Comparison of ENCODE assay signal across 10 cellular contexts in the genomic region with DNA sequence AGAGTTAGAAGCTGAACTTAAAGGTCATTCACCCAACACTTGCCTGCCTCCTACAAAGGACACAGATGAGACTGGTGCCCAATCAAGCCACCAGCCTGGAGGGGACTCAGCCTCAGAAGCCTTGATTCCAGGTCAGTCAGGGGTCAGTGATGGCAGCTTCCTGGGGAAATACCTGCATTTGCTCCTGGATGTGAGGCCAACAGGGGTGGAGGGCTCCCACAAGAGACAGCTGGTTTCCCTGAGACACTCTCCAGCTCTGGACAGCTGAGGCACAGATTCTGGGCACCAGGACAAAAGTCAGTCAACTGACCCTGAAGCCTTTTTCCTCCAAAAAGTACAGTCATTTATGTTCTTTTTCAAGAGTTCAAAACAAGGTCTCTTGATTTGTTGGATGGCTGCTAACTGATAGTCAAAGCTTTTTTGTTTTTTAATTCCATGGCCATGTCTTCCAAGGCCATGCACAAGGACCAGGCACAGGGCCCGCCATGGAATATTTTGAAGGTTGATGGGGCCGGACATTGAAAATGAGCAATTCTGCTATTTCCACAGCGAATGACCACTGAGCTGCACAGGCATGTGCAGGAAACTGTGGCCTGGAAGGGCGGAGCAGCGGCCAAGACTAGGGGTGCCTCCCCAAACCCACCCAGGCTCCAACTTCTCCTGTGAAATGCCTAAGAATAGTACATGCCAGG. TPM values are rescaled to one million over a fixed set of nuclear protein-coding genes. Genes with fewer than 3 reads are reported as not detected.
DNase-seq lines count a peak whose midpoint lies in the region; ATAC-seq, FAIRE-seq and TF ChIP-seq lines count a peak whose summit lies in the region.
"Had no signal": no experiment of that assay in that cellular context is flagged by ENCODE, and none has a peak within 500 bp of the region (broad histone marks: within the 10 kb centered on the region; RNA-seq: fewer than 3 reads in every experiment).

No MANE protein-coding gene starts in this region.

- H3K4ac ChIP-seq in H9 (ENCODE audit: low read depth, low read length), result no peak overlapping the region

- POLR2A ChIA-PET in A673 (lab: Charles Lee; ENCODE audit: low non-redundant PET), result no interaction called here
- POLR2A ChIA-PET in naive thymus-derived CD4-positive, alpha-beta T cell (lab: Charles Lee), result no interaction called here

- no peak overlapping the region for H3K14ac ChIP-seq in H9 (ENCODE audit: insufficient read depth, low read length)

- no peak overlapping the region for H3K18ac ChIP-seq in H9 (ENCODE audit: insufficient read length, low read depth, low read length)

- TSS peak; percentile 24 for BruUV-seq in A673 (replicated peaks; lab: Mats Ljungman, UMichigan)

- H2BK12ac ChIP-seq in H9 (ENCODE audit: insufficient read length, low read depth, low read length), result no peak overlapping the region

- peaks cover 41 to 43% of the 10 kb centered on the region in 2 experiments for H3K4me1 Mint-ChIP-seq in H9
- H3K4me1 Mint-ChIP-seq in naive thymus-derived CD4-positive, alpha-beta T cell, result peaks cover 4 to 22% (median 10%) of the 10 kb centered on the region in 7 donors

- H2AK5ac ChIP-seq in H9 (ENCODE audit: insufficient read length, low read length), result no peak overlapping the region

- peak overlapping the region; percentile 68 to 78 for H3K4me3 Mint-ChIP-seq in H9
- peak overlapping the region in 9 of 10 donors; percentile 16 to 78 (median 63) for H3K4me3 Mint-ChIP-seq in naive thymus-derived CD4-positive, alpha-beta T cell

- H2BK15ac ChIP-seq in H9 (ENCODE audit: low read depth, low read length), result no peak overlapping the region

- no peak overlapping the region for H4K91ac ChIP-seq in H9 (ENCODE audit: insufficient read length, low read depth, low read length)

- no peak overlapping the region for H3K9ac ChIP-seq in H9 (ENCODE audit: extremely low read depth, insufficient read length, low read length)

- no CpG with 5 or more reads among the region's 5 CpGs for WGBS in H9 (ENCODE audit: extremely low coverage, insufficient read length, low lambda C conversion rate)
- WGBS in pancreas, 2 donors, result 91 to 99% methylated on average over 5 of the region's 5 CpGs

- H3K27ac Mint-ChIP-seq in H9, result no peak overlapping the region
- peak overlapping the region in 1 of 9 donors; percentile 75 for H3K27ac Mint-ChIP-seq in naive thymus-derived CD4-positive, alpha-beta T cell

- TF ChIP-seq CTCF in A673 (conservative IDR thresholded peaks at IDR 0.05; ENCODE audit: low read depth, low read length) (no peak), H9 (conservative IDR thresholded peaks at IDR 0.05) (no peak), breast epithelium (IDR thresholded peaks at IDR 0.05) (no peak), omental fat pad (IDR thresholded peaks at IDR 0.05) (no peak), pancreas (IDR thresholded peaks at IDR 0.05) (no peak)

- H2BK120ac ChIP-seq in H9 (ENCODE audit: low read depth, low read length, poor library complexity, severe bottlenecking), result no peak overlapping the region

- H2BK5ac ChIP-seq in H9 (ENCODE audit: insufficient read length, low read length), result no peak overlapping the region

- H3K27me3 ChIP-seq in A673 (replicated peaks; ENCODE audit: insufficient read depth, low read depth, low read length, poor library complexity) (no peaks in the 10 kb centered on the region), H9 (ENCODE audit: insufficient read depth, low read length) (peaks cover 7% of the 10 kb centered on the region; the same call in 1 of the 2 replicates), breast epithelium (no peaks in the 10 kb centered on the region), pancreas (no peaks in the 10 kb centered on the region)
- H3K27me3 ChIP-seq in naive thymus-derived CD4-positive, alpha-beta T cell (ENCODE audit: control insufficient read depth in 2 of 2, insufficient read depth in 2 of 2, low read length in 2 of 2), result no peaks in the 10 kb centered on the region

- H2AFZ ChIP-seq in H9 (ENCODE audit: low read length), result no peak overlapping the region

- H3K27me3 Mint-ChIP-seq in H9 (ENCODE audit: low read depth), result peaks cover 28% of the 10 kb centered on the region
- H3K27me3 Mint-ChIP-seq in naive thymus-derived CD4-positive, alpha-beta T cell, result peaks cover 0 to 25% (median 7%) of the 10 kb centered on the region in 5 donors

- no peak for ATAC-seq in naive thymus-derived CD4-positive, alpha-beta T cell
- ATAC-seq in omental fat pad (ENCODE audit: low FRiP score) (no peak), pancreas (no peak)

- FAIRE-seq in pancreas (lab: Jason Lieb, UNC), result no peak

- H3K9me3 ChIP-seq in A673 (ENCODE audit: low read depth, low read length, poor library complexity, severe bottlenecking), result no peaks in the 10 kb centered on the region
- H3K9me3 ChIP-seq in H9 (ENCODE audit: control insufficient read depth, low read depth, low read length), result no peaks in the 10 kb centered on the region
- H3K9me3 ChIP-seq in breast epithelium, result no peaks in the 10 kb centered on the region
- H3K9me3 ChIP-seq in naive thymus-derived CD4-positive, alpha-beta T cell (ENCODE audit: control insufficient read depth in 2 of 3, low read length in 3 of 3), result no peaks in the 10 kb centered on the region
- H3K9me3 ChIP-seq in pancreas, result no peaks in the 10 kb centered on the region

- no peak overlapping the region for H3K56ac ChIP-seq in H9 (ENCODE audit: insufficient read length, low read depth, low read length)

- H3K79me2 ChIP-seq in H9 (ENCODE audit: insufficient read depth, low read length), result no peaks in the 10 kb centered on the region

- peaks cover 9% of the 10 kb centered on the region for H3K4me1 ChIP-seq in A673 (ENCODE audit: insufficient read depth, low read length, poor library complexity, severe bottlenecking)
- peaks cover 5% of the 10 kb centered on the region; the same call in 1 of the 2 replicates for H3K4me1 ChIP-seq in H9 (ENCODE audit: insufficient read depth, low read length)
- peaks cover 5 to 9% of the 10 kb centered on the region in 2 donors for H3K4me1 ChIP-seq in breast epithelium
- peaks cover 0 to 6% of the 10 kb centered on the region in 2 donors for H3K4me1 ChIP-seq in naive thymus-derived CD4-positive, alpha-beta T cell (ENCODE audit: control insufficient read depth in 2 of 2, insufficient read depth in 2 of 2, low read length in 2 of 2)
- H3K4me1 ChIP-seq in pancreas, result peaks cover 0 to 8% (median 2%) of the 10 kb centered on the region in 3 donors

- H3K27ac ChIP-seq in A673 (ENCODE audit: low read depth, low read length, poor library complexity, severe bottlenecking) (no peak overlapping the region), H9 (ENCODE audit: insufficient read length, low read depth, low read length) (no peak overlapping the region), breast epithelium (peak overlapping the region in 1 of 2 donors; percentile 74), pancreas (no peak overlapping the region)
- H3K27ac ChIP-seq in naive thymus-derived CD4-positive, alpha-beta T cell (ENCODE audit: low read depth, low read length), result no peak overlapping the region

- no peak for DNase-seq in A673 (ENCODE audit: low spot score)
- no peak for DNase-seq in H9
- DNase-seq in breast epithelium (ENCODE audit: low spot score in 2 of 2), result no peak
- no peak for DNase-seq in naive thymus-derived CD4-positive, alpha-beta T cell
- DNase-seq in mesenteric fat pad (ENCODE audit: low spot score), result no peak
- DNase-seq in omental fat pad (ENCODE audit: low spot score), result no peak
- DNase-seq in pancreas, result no peak
- DNase-seq in SIG-M5 (lab: John Stamatoyannopoulos, UW), result no peak
- DNase-seq: DND-41, RPMI8226 had no signal

- H3K9me3 Mint-ChIP-seq in H9, result no peaks in the 10 kb centered on the region; a peak in 2 of 5 replicates
- H3K9me3 Mint-ChIP-seq in naive thymus-derived CD4-positive, alpha-beta T cell, result peaks cover 0 to 3% (median 0%) of the 10 kb centered on the region in 11 donors

- H3T11ph ChIP-seq in H9 (ENCODE audit: low read length), result no peak overlapping the region

- peaks cover 16% of the 10 kb centered on the region for H3K23me2 ChIP-seq in H9 (ENCODE audit: insufficient read length, low read depth, low read length, poor library complexity, severe bottlenecking)

- H3K36me3 ChIP-seq in A673 (ENCODE audit: insufficient read depth, low read length, poor library complexity, severe bottlenecking) (no peaks in the 10 kb centered on the region), breast epithelium (no peaks in the 10 kb centered on the region), pancreas (no peaks in the 10 kb centered on the region)
- H3K36me3 ChIP-seq in naive thymus-derived CD4-positive, alpha-beta T cell (ENCODE audit: control insufficient read depth in 2 of 3, insufficient read depth in 3 of 3, low read length in 3 of 3), result no peaks in the 10 kb centered on the region

- no peaks in the 10 kb centered on the region for H4K20me1 ChIP-seq in H9 (ENCODE audit: control insufficient read depth, insufficient read depth, insufficient read length)

- H4K8ac ChIP-seq in H9 (replicated peaks; ENCODE audit: insufficient read length, low read depth, low read length), result no peak overlapping the region

- CTCF ChIA-PET in A673 (lab: Charles Lee), result no interaction called here
- CTCF ChIA-PET in naive thymus-derived CD4-positive, alpha-beta T cell (lab: Charles Lee), result interaction anchor here (0.8 to 0.9 kb wide), 2 partner anchors 156 to 429 kb away, joined by 4 read pairs; no protein-coding TSS in a partner anchor

- intact Hi-C loops in A673 (cut with micrococcal nuclease; ENCODE audit: unreplicated experiment), result no loop called here
- intact Hi-C loops in breast epithelium (cut with DNase I; ENCODE audit: low total_unique reads), result loop anchor here (1.0 kb wide), 1 partner anchor 32 kb away; no protein-coding TSS in a partner anchor
- intact Hi-C loops in naive thymus-derived CD4-positive, alpha-beta T cell (cut with micrococcal nuclease), result loop anchor here in 1 of 2 donors (2.0 kb wide), 1 partner anchor 25 kb away; no protein-coding TSS in a partner anchor
- intact Hi-C loops in pancreas (cut with DNase I), result no loop called here

- H3K4me3 ChIP-seq in A673 (ENCODE audit: low read depth, low read length, poor library complexity, severe bottlenecking) (no peak overlapping the region), breast epithelium (peak overlapping the region; percentile 73 to 88 (median 83)), pancreas (peak overlapping the region in 2 of 4 donors; percentile 75 to 80)
- H3K4me3 ChIP-seq in naive thymus-derived CD4-positive, alpha-beta T cell (ENCODE audit: low read length), result no peak overlapping the region

- H3K23ac ChIP-seq in H9 (ENCODE audit: insufficient read length, low read depth, low read length), result no peak overlapping the region

- no peak overlapping the region for H4K5ac ChIP-seq in H9 (ENCODE audit: insufficient read length, low read depth, low read length)

- TF ChIP-seq POLR2A in breast epithelium (IDR thresholded peaks at IDR 0.05), result no peak

- peak overlapping the region; percentile 64 for H3K4me2 ChIP-seq in H9 (ENCODE audit: insufficient read depth, insufficient read length, low read length)

- H3K79me1 ChIP-seq in H9 (ENCODE audit: insufficient read depth, low read depth, low read length, poor library complexity, severe bottlenecking), result no peaks in the 10 kb centered on the region

- peaks cover 0 to 5% (median 3%) of the 10 kb centered on the region in 3 experiments; a peak in 4 of 7 replicates for H3K36me3 Mint-ChIP-seq in H9 (ENCODE audit: insufficient read depth in 1 of 3, low read depth in 3 of 3)
- H3K36me3 Mint-ChIP-seq in naive thymus-derived CD4-positive, alpha-beta T cell, result peaks cover 0 to 4% (median 0%) of the 10 kb centered on the region in 5 donors

- H2BK20ac ChIP-seq in H9 (ENCODE audit: low read depth, low read length, poor library complexity, severe bottlenecking), result no peak overlapping the region

RNA-seq across cellular contexts. Expression of a gene that starts 1.8 kb away (rescaled TPM):
- total RNA-seq in A673 (2021) (9.2 and 10.8 TPM in 2 replicates), H9 (2021) (11.5 and 14.6 TPM in 2 replicates), breast epithelium (10 to 100 TPM; 37.0 to 73.8 (median 41.6) TPM), mesenteric fat pad (125 TPM), omental fat pad (100 to 1,000 TPM in 2 of 4 donors, 10 to 100 TPM in 2; 57.7 to 264 (median 96.4) TPM), pancreas (10 to 100 TPM in 5 of 6 donors, 1 to 10 TPM in 1; 8.0 to 16.8 (median 12.4) TPM)
- 10 to 100 TPM in 4 of 5 experiments, 1 to 10 TPM in 1; 7.1 to 14.8 (median 14.0) TPM for total RNA-seq in naive thymus-derived CD4-positive, alpha-beta T cell
- polyA plus RNA-seq in naive thymus-derived CD4-positive, alpha-beta T cell, result 1 to 10 TPM; 2.8 to 4.9 TPM
- polyA plus RNA-seq in pancreas, result 1 to 10 TPM; 7.9 to 8.6 TPM

RNA-seq across cellular contexts. Expression of a gene that starts 58.1 kb away (rescaled TPM):
- total RNA-seq in A673 (2021) (19.5 and 20.7 TPM in 2 replicates), H9 (2021) (17.4 and 18.1 TPM in 2 replicates), breast epithelium (10 to 100 TPM; 15.2 to 18.1 (median 16.1) TPM), mesenteric fat pad (19.8 TPM), omental fat pad (10 to 100 TPM; 11.6 to 27.8 (median 18.9) TPM), pancreas (1 to 10 TPM; 4.8 to 9.5 (median 8.0) TPM)
- 100 to 1,000 TPM in 2 of 5 experiments, 10 to 100 TPM in 3; 16.8 to 137 (median 25.2) TPM for total RNA-seq in naive thymus-derived CD4-positive, alpha-beta T cell
- 1 to 10 TPM; 4.3 to 9.7 TPM for polyA plus RNA-seq in naive thymus-derived CD4-positive, alpha-beta T cell
- 1 to 10 TPM; 2.9 to 3.2 TPM for polyA plus RNA-seq in pancreas

Comparison
In these comparisons a context has a peak if more than half of its experiments do, and no peak if none do; other contexts are left out.
1. H3K4me3 ChIP-seq: peak in breast epithelium (3 of 3); none in A673 (single experiment) and naive thymus-derived CD4-positive, alpha-beta T cell (single experiment).